Comparison of ENCODE assay signal across 23 cellular contexts in genomic region chr4:156472624-156473023, GRCh38.
DNase-seq lines count a peak whose midpoint lies in the region; ATAC-seq, FAIRE-seq and TF ChIP-seq lines count a peak whose summit lies in the region.
"Had no signal": no experiment of that assay in that cellular context is flagged by ENCODE, and none has a peak within 500 bp of the region (broad histone marks: within the 10 kb centered on the region; RNA-seq: fewer than 3 reads in every experiment).

No MANE protein-coding gene starts in this region.

- no TSS peak for BruUV-seq in mammary epithelial cell (replicated peaks; lab: Mats Ljungman, UMichigan)
- no TSS peak for BruUV-seq in MCF 10A (replicated peaks; lab: Mats Ljungman, UMichigan)
- BruUV-seq in HCT116 (replicated peaks; lab: Mats Ljungman, UMichigan) = no TSS peak

- dilution Hi-C loops in mammary epithelial cell (cut with HindIII; ENCODE audit: low sequenced_read_pairs) = no loop called here

- H3K9ac ChIP-seq in mammary epithelial cell (ENCODE audit: insufficient read depth, low read length) = no peak overlapping the region
- no peak overlapping the region for H3K9ac ChIP-seq in HCT116 (ENCODE audit: low read length)
- H3K9ac ChIP-seq in astrocyte (ENCODE audit: low read length) = no peak overlapping the region
- peak overlapping the region; percentile 8 for H3K9ac ChIP-seq in smooth muscle cell (ENCODE audit: low read depth)

- TF ChIP-seq RAD21 in HCT116 (IDR thresholded peaks at IDR 0.05; ENCODE audit: low read depth) = no peak

- H3K27ac Mint-ChIP-seq in MCF 10A (ENCODE audit: low read depth, unreplicated experiment) = no peak overlapping the region
- peak overlapping the region; percentile 41 for H3K27ac Mint-ChIP-seq in astrocyte (ENCODE audit: unreplicated experiment)
- H3K27ac Mint-ChIP-seq: CD4-positive, CD25-positive, alpha-beta regulatory T cell had no signal

- 89% methylated on average over 1 of the region's 1 CpG for WGBS in mammary epithelial cell (ENCODE audit: low coverage, missing lambda C conversion rate)
- 73% methylated on average over 1 of the region's 1 CpG for WGBS in smooth muscle cell (ENCODE audit: low lambda C conversion rate)

- TF ChIP-seq CTCF in mammary epithelial cell (conservative IDR thresholded peaks at IDR 0.05 in 1 of 2, IDR thresholded peaks at IDR 0.05 in 1 of 2; ENCODE audit: extremely low read depth in 1 of 2, insufficient read depth in 1 of 2, low read depth in 1 of 2, low read length in 2 of 2) = no peak
- TF ChIP-seq CTCF in MCF 10A (IDR thresholded peaks at IDR 0.05; ENCODE audit: unreplicated experiment) = no peak
- no peak for TF ChIP-seq CTCF in HCT116 (IDR thresholded peaks at IDR 0.05 in 2 of 3, conservative IDR thresholded peaks at IDR 0.05 in 1 of 3; ENCODE audit: borderline replicate concordance in 1 of 3, insufficient read depth in 1 of 3, low read depth in 2 of 3, low read length in 2 of 3)
- TF ChIP-seq CTCF in astrocyte (IDR thresholded peaks at IDR 0.05; ENCODE audit: insufficient read depth, low read depth, low read length) = no peak
- TF ChIP-seq CTCF in smooth muscle cell (IDR thresholded peaks at IDR 0.05; ENCODE audit: borderline replicate concordance, insufficient read depth, poor library complexity, severe bottlenecking) = no peak

- ATAC-seq in HCT116 (no peak), HG03135 (IDR thresholded peaks at IDR 0.05; ENCODE audit: unreplicated experiment) (no peak)
- ATAC-seq: K562, PC-3 had no signal

- in situ Hi-C loops in mammary epithelial cell (cut with MboI; ENCODE audit: low sequenced_read_pairs in 2 of 2) (loop anchor here (10.0 kb wide), 2 partner anchors 302 to 572 kb away; no protein-coding TSS in a partner anchor), KBM-7 (cut with MboI; ENCODE audit: low pct_unique_long_range_greater_than_20kb, low sequenced_read_pairs) (no loop called here)

- intact Hi-C loops in mammary epithelial cell (cut with micrococcal nuclease) = no loop called here
- intact Hi-C loops in MCF 10A (cut with micrococcal nuclease) = loop anchor here (10.0 kb wide), 1 partner anchor 518 kb away; the partner anchor contains the start of gene CTSO
- intact Hi-C loops in HCT116 (cut with micrococcal nuclease) = loop anchor here (10.0 kb wide), 2 partner anchors 308 to 742 kb away; no protein-coding TSS in a partner anchor

- no peak overlapping the region for H2AFZ ChIP-seq in mammary epithelial cell (ENCODE audit: low read depth, low read length)
- H2AFZ ChIP-seq in HCT116 (ENCODE audit: low read depth, low read length, poor library complexity, severe bottlenecking) = peak overlapping the region; percentile 30
- no peak overlapping the region for H2AFZ ChIP-seq in astrocyte (ENCODE audit: low read depth, low read length)
- H2AFZ ChIP-seq in smooth muscle cell (ENCODE audit: low read depth) = peak overlapping the region; percentile 86

- no peaks in the 10 kb centered on the region for H3K27me3 Mint-ChIP-seq in MCF 10A (ENCODE audit: insufficient read depth, unreplicated experiment)
- no peaks in the 10 kb centered on the region for H3K27me3 Mint-ChIP-seq in astrocyte (ENCODE audit: low read depth, unreplicated experiment)
- H3K27me3 Mint-ChIP-seq: CD4-positive, CD25-positive, alpha-beta regulatory T cell had no signal

- H3K4me1 Mint-ChIP-seq in MCF 10A (ENCODE audit: insufficient read depth, unreplicated experiment) (peaks cover 11% of the 10 kb centered on the region), astrocyte (ENCODE audit: low read depth, unreplicated experiment) (peaks cover 24% of the 10 kb centered on the region)
- H3K4me1 Mint-ChIP-seq: CD4-positive, CD25-positive, alpha-beta regulatory T cell had no signal

- H3K4me3 Mint-ChIP-seq in MCF 10A (ENCODE audit: unreplicated experiment) (no peak overlapping the region), astrocyte (ENCODE audit: unreplicated experiment) (no peak overlapping the region)
- H3K4me3 Mint-ChIP-seq: CD4-positive, CD25-positive, alpha-beta regulatory T cell had no signal

- H3K4me1 ChIP-seq in mammary epithelial cell (ENCODE audit: insufficient read depth, low read length) (peaks cover 17% of the 10 kb centered on the region), HCT116 (ENCODE audit: control insufficient read depth in 1 of 2, insufficient read depth in 2 of 2, low read length in 2 of 2) (peaks cover 0 to 16% of the 10 kb centered on the region in 2 experiments; a peak in 2 of 4 replicates), astrocyte (ENCODE audit: insufficient read depth, low read length) (peaks cover 15% of the 10 kb centered on the region), smooth muscle cell (ENCODE audit: low read depth) (peaks cover 7% of the 10 kb centered on the region)
- H3K4me1 ChIP-seq: BE2C had no signal

- peak; percentile 58 for FAIRE-seq in astrocyte (lab: Jason Lieb, UNC)
- FAIRE-seq: K562 had no signal

- no peak overlapping the region for H3K27ac ChIP-seq in mammary epithelial cell (ENCODE audit: insufficient read depth, low read depth, low read length)
- no peak overlapping the region for H3K27ac ChIP-seq in HCT116 (ENCODE audit: low read depth, low read length)
- H3K27ac ChIP-seq in astrocyte (ENCODE audit: low read depth, low read length) = no peak overlapping the region
- peak overlapping the region; percentile 62 for H3K27ac ChIP-seq in smooth muscle cell (ENCODE audit: low read depth)

- CTCF ChIA-PET in mammary epithelial cell (lab: Charles Lee; ENCODE audit: low non-redundant PET) (no interaction called here), MCF 10A (lab: Yijun Ruan, JAX) (interaction anchor here (0.6 to 6.6 kb wide), 4 partner anchors 207 to 573 kb away, joined by 3 to 93 read pairs (median 27); partner anchors contain the start of gene PDGFC), HCT116 (lab: Charles Lee) (interaction anchor here (2.1 kb wide), 1 partner anchor 573 kb away, joined by 5 read pairs; no protein-coding TSS in a partner anchor)

- H3K9me3 ChIP-seq in mammary epithelial cell (replicated peaks; ENCODE audit: insufficient read depth, low read length) (no peaks in the 10 kb centered on the region), HCT116 (ENCODE audit: control insufficient read depth in 1 of 2, insufficient read depth in 1 of 2, low read depth in 1 of 2, low read length in 2 of 2) (no peaks in the 10 kb centered on the region), astrocyte (ENCODE audit: insufficient read depth, low read depth, low read length) (no peaks in the 10 kb centered on the region), smooth muscle cell (replicated peaks; ENCODE audit: low read depth) (no peaks in the 10 kb centered on the region)
- H3K9me3 ChIP-seq: BE2C had no signal

- H3F3A ChIP-seq in smooth muscle cell (ENCODE audit: low read depth) = peaks cover 8% of the 10 kb centered on the region

- H3K79me2 ChIP-seq in mammary epithelial cell (ENCODE audit: insufficient read depth, low read length) (no peaks in the 10 kb centered on the region), HCT116 (ENCODE audit: insufficient read depth, low read length) (no peaks in the 10 kb centered on the region), astrocyte (ENCODE audit: insufficient read depth, low read length) (no peaks in the 10 kb centered on the region), smooth muscle cell (ENCODE audit: low read depth) (no peaks in the 10 kb centered on the region)

- H3K27me3 ChIP-seq in mammary epithelial cell (ENCODE audit: insufficient read depth, low read length) = no peaks in the 10 kb centered on the region
- H3K27me3 ChIP-seq in HCT116 (ENCODE audit: insufficient read depth, low read length) = no peaks in the 10 kb centered on the region
- no peaks in the 10 kb centered on the region for H3K27me3 ChIP-seq in astrocyte (ENCODE audit: insufficient read depth, low read length)
- H3K27me3 ChIP-seq in smooth muscle cell (ENCODE audit: low read depth) = no peaks in the 10 kb centered on the region
- H3K27me3 ChIP-seq: BE2C had no signal

- POLR2A ChIA-PET in MCF 10A (lab: Yijun Ruan, JAX) (interaction anchor here (4.8 kb wide), 1 partner anchor 497 kb away, joined by 53 read pairs; the partner anchor contains the start of gene PDGFC), HCT116 (lab: Charles Lee) (no interaction called here)

- H3K4me3 ChIP-seq in mammary epithelial cell (replicated peaks in 1 of 3; ENCODE audit: insufficient read depth in 1 of 3, low read depth in 2 of 3, low read length in 3 of 3) (no peak overlapping the region), HCT116 (replicated peaks in 1 of 2; ENCODE audit: low read depth in 1 of 2, low read length in 2 of 2) (no peak overlapping the region), astrocyte (ENCODE audit: insufficient read depth, low read depth, low read length) (no peak overlapping the region), smooth muscle cell (no peak overlapping the region)
- H3K4me3 ChIP-seq: K562 had no signal

- no peaks in the 10 kb centered on the region for H3K9me3 Mint-ChIP-seq in MCF 10A (ENCODE audit: unreplicated experiment)
- no peaks in the 10 kb centered on the region for H3K9me3 Mint-ChIP-seq in astrocyte (ENCODE audit: unreplicated experiment)

- no peaks in the 10 kb centered on the region for H3K36me3 Mint-ChIP-seq in MCF 10A (ENCODE audit: insufficient read depth, unreplicated experiment)
- no peaks in the 10 kb centered on the region for H3K36me3 Mint-ChIP-seq in astrocyte (ENCODE audit: low read depth, unreplicated experiment)
- H3K36me3 Mint-ChIP-seq: CD4-positive, CD25-positive, alpha-beta regulatory T cell had no signal

- H3K36me3 ChIP-seq in mammary epithelial cell (ENCODE audit: insufficient read depth, low read length) (no peaks in the 10 kb centered on the region), HCT116 (ENCODE audit: control insufficient read depth in 1 of 2, insufficient read depth in 2 of 2, low read length in 2 of 2) (no peaks in the 10 kb centered on the region), astrocyte (ENCODE audit: insufficient read depth, low read length) (no peaks in the 10 kb centered on the region), smooth muscle cell (ENCODE audit: low read depth) (no peaks in the 10 kb centered on the region)
- H3K36me3 ChIP-seq: BE2C had no signal

- H4K20me1 ChIP-seq in mammary epithelial cell (ENCODE audit: insufficient read depth, low read length) = no peaks in the 10 kb centered on the region
- H4K20me1 ChIP-seq in HCT116 (ENCODE audit: insufficient read depth) = no peaks in the 10 kb centered on the region
- H4K20me1 ChIP-seq in astrocyte (ENCODE audit: insufficient read depth, low read length) = no peaks in the 10 kb centered on the region
- H4K20me1 ChIP-seq in smooth muscle cell (ENCODE audit: low read depth) = no peaks in the 10 kb centered on the region

- DNase-seq in mammary epithelial cell = peak; percentile 1
- no peak for DNase-seq in MCF 10A (ENCODE audit: unreplicated experiment)
- DNase-seq in HCT116 (ENCODE audit: low read depth, low spot score) = no peak
- peak; percentile 64 for DNase-seq in astrocyte (ENCODE audit: low read depth)
- no peak for DNase-seq in smooth muscle cell (lab: John Stamatoyannopoulos, UW; ENCODE audit: unreplicated experiment)
- no peak for DNase-seq in KBM-7
- no peak for DNase-seq in activated CD4-positive, alpha-beta T cell treated with anti-CD3 and anti-CD28 coated beads, Interleukin-2, amount 50 U/mL, for 48 hours
- DNase-seq: 8988T; BE2C; CD4-positive, CD25-positive, alpha-beta regulatory T cell; COR-L47; DMS 273 treated with DMSO at 0.1 percent for 48 hours; DND-41; HCEC 1CT; MV-4-11; NCI-H1694 treated with DMSO at 0.1 percent for 48 hours; NCI-H510A; NCI-H748 treated with DMSO at 0.1 percent for 48 hours; PC-3; RPMI8226; SIG-M5 had no signal

- H3K4me2 ChIP-seq in mammary epithelial cell (ENCODE audit: insufficient read depth, low read depth, low read length) = no peak overlapping the region
- H3K4me2 ChIP-seq in HCT116 (ENCODE audit: low read length) = no peak overlapping the region
- no peak overlapping the region for H3K4me2 ChIP-seq in astrocyte (ENCODE audit: low read length)
- H3K4me2 ChIP-seq in smooth muscle cell = peak overlapping the region; percentile 32

- H3K9me2 ChIP-seq in HCT116 (ENCODE audit: insufficient read depth) = no peaks in the 10 kb centered on the region

- TF ChIP-seq POLR2A in HCT116 (IDR thresholded peaks at IDR 0.05; ENCODE audit: borderline replicate concordance, extremely low read depth, insufficient read depth, insufficient read length) = no peak

- RAD21 ChIA-PET in HCT116 (lab: Charles Lee; ENCODE audit: low non-redundant PET in 1 of 2, low total read pairs in 2 of 2, uncharacterized antibody in 2 of 2, unreplicated experiment in 2 of 2) = no interaction called here

Comparison
In these comparisons a context has a peak if more than half of its experiments do, and no peak if none do; other contexts are left out.
1. DNase-seq: peak in mammary epithelial cell (single experiment) and astrocyte (single experiment); none in MCF 10A (single experiment), HCT116 (single experiment), smooth muscle cell (single experiment), KBM-7 (single experiment) and activated CD4-positive, alpha-beta T cell treated with anti-CD3 and anti-CD28 coated beads, Interleukin-2, amount 50 U/mL, for 48 hours (0 of 2).
2. H2AFZ ChIP-seq: peak in HCT116 (single experiment) and smooth muscle cell (single experiment); none in mammary epithelial cell (single experiment) and astrocyte (single experiment).